In the genomic region with DNA sequence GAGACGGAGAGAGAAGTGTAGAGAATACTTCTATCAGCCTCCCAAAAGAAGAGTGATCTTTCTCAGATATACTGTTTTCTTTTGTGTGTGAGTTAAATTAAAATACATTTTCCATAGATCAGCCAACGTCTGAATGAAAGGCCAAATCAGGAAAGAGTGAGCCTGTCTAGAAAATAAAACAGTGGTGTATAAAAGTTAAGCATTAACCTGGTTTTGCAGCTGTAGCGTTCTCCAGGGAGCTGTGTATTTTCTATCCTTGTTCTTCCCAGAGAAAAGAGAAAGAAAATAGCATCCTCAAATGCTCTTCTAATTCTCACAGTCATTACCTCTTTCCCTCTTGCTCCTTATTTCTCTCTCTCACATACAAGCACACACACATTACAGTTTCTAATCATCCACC, we compare ENCODE assay signal across 14 cellular contexts.
DNase-seq lines count a peak whose midpoint lies in the region; ATAC-seq, FAIRE-seq and TF ChIP-seq lines count a peak whose summit lies in the region.
"Had no signal": no experiment of that assay in that cellular context is flagged by ENCODE, and none has a peak within 500 bp of the region (broad histone marks: within the 10 kb centered on the region; RNA-seq: fewer than 3 reads in every experiment).

No MANE protein-coding gene starts in this region.

- no peaks in the 10 kb centered on the region for H3K9me3 ChIP-seq in WERI-Rb-1 (ENCODE audit: severe bottlenecking)
- H3K9me3 ChIP-seq in small intestine (ENCODE audit: control insufficient read depth, low read depth): no peaks in the 10 kb centered on the region
- H3K9me3 ChIP-seq: Peyer's patch, SK-N-SH had no signal

- no peaks in the 10 kb centered on the region for H3K4me1 ChIP-seq in small intestine (ENCODE audit: control insufficient read depth in 2 of 2, insufficient read depth in 1 of 2, low read depth in 1 of 2, low read length in 1 of 2)
- H3K4me1 ChIP-seq: Peyer's patch had no signal

- no peaks in the 10 kb centered on the region for H3K36me3 ChIP-seq in WERI-Rb-1
- no peaks in the 10 kb centered on the region for H3K36me3 ChIP-seq in small intestine (ENCODE audit: control insufficient read depth in 2 of 2, insufficient read depth in 2 of 2, low read length in 2 of 2)
- H3K36me3 ChIP-seq: Peyer's patch had no signal

- peak; percentile 96 for ATAC-seq in left colon
- no peak for ATAC-seq in GM21360 (IDR thresholded peaks at IDR 0.05; ENCODE audit: unreplicated experiment)
- ATAC-seq: Right ventricle myocardium inferior had no signal

- intact Hi-C loops in left colon (cut with DNase I, micrococcal nuclease): no loop called here

- FAIRE-seq in small intestine (lab: Jason Lieb, UNC): no peak

- H3K27me3 ChIP-seq in WERI-Rb-1 (ENCODE audit: insufficient read depth, low read depth, severe bottlenecking) (no peaks in the 10 kb centered on the region), small intestine (ENCODE audit: control insufficient read depth in 2 of 2, insufficient read depth in 2 of 2, low read length in 2 of 2) (no peaks in the 10 kb centered on the region)
- H3K27me3 ChIP-seq: Peyer's patch had no signal

- TF ChIP-seq CTCF in WERI-Rb-1 (IDR thresholded peaks at IDR 0.05; ENCODE audit: low read depth, low read length): no peak

- H3K27ac ChIP-seq in WERI-Rb-1 (peak overlapping the region; percentile 61), small intestine (ENCODE audit: low read depth in 1 of 2, low read length in 1 of 2) (no peak overlapping the region)
- H3K27ac ChIP-seq: Peyer's patch had no signal

- 21 to 51% (median 50%) methylated on average over 3 of the region's 3 CpGs for WGBS in small intestine, 3 donors

- peak; percentile 62 for DNase-seq in DMS53 treated with DMSO at 0.1 percent for 48 hours (lab: John Stamatoyannopoulos, UW; ENCODE audit: unreplicated experiment)
- DNase-seq in WERI-Rb-1: no peak
- no peak for DNase-seq in left colon
- DNase-seq in small intestine: peak; percentile 8
- DNase-seq in AG08396 (ENCODE audit: low spot score): no peak
- DNase-seq in activated CD4-positive, alpha-beta T cell treated with anti-CD3 and anti-CD28 coated beads for 1 hour: no peak
- DNase-seq: Calu3, HCEC 1CT, KG1, NCI-H1048, Peyer's patch, SK-N-SH had no signal

- H3K4me3 ChIP-seq in WERI-Rb-1 (ENCODE audit: low read depth, low read length) (no peak overlapping the region), small intestine (ENCODE audit: low read depth in 1 of 2, low read length in 2 of 2) (no peak overlapping the region)
- H3K4me3 ChIP-seq: Peyer's patch had no signal

Comparison
In these comparisons a context has a peak if more than half of its experiments do, and no peak if none do; other contexts are left out.
1. DNase-seq: peak in DMS53 treated with DMSO at 0.1 percent for 48 hours (single experiment) and small intestine (single experiment); none in WERI-Rb-1 (single experiment), left colon (0 of 2), AG08396 (single experiment) and activated CD4-positive, alpha-beta T cell treated with anti-CD3 and anti-CD28 coated beads for 1 hour (single experiment).